In genomic region chr11:102046841-102047240, GRCh38 we compare ENCODE assay signal across 1 cellular context.
TF ChIP-seq lines count a peak whose summit lies in the region.

No MANE protein-coding gene starts in this region.

TF ChIP-seq in IMR-90, 13 proteins besides CTCF, POLR2A, EP300 and RAD21 (continued from another document):
- TF ChIP-seq USF2 (IDR thresholded peaks at IDR 0.05; ENCODE audit: low read depth, low read length), result no peak
